In genomic region chr12:78457951-78458350, GRCh38 we compare ENCODE assay signal across 1 cellular context.
TF ChIP-seq lines count a peak whose summit lies in the region.

No MANE protein-coding gene starts in this region.

TF ChIP-seq in WTC11, 78 proteins besides CTCF, POLR2A, EP300 and RAD21 (continued from another document):
- TF ChIP-seq ARID4B (CRISPR knock-in tag; IDR thresholded peaks at IDR 0.05; ENCODE audit: borderline replicate concordance): no peak
- TF ChIP-seq PRRX2 (CRISPR knock-in tag; IDR thresholded peaks at IDR 0.05): no peak
- TF ChIP-seq STAT6 (CRISPR knock-in tag; conservative IDR thresholded peaks at IDR 0.05; ENCODE audit: low read depth): no peak
